Comparison of ENCODE assay signal across 8 cellular contexts in genomic region chr2:206765242-206766056, GRCh38. TPM values are rescaled to one million over a fixed set of nuclear protein-coding genes. Genes with fewer than 3 reads are reported as not detected.
DNase-seq lines count a peak whose midpoint lies in the region; ATAC-seq and TF ChIP-seq lines count a peak whose summit lies in the region.

Gene FASTKD2, plus strand, starts transcription at chr2:206765606. Its CDS starts 1,088 bp downstream, at chr2:206766694.
Gene MDH1B, minus strand, starts transcription at chr2:206765328. Its CDS starts 57 bp downstream, at chr2:206765271.

- DNase-seq in CD4-positive, CD25-positive, alpha-beta regulatory T cell, result peak; percentile 77 to 95 (median 90)
- peak; percentile 81 for DNase-seq in NCI-H82 treated with DMSO at 0.1 percent for 48 hours (lab: John Stamatoyannopoulos, UW; ENCODE audit: unreplicated experiment)
- DNase-seq in activated CD8-positive, alpha-beta T cell treated with anti-CD3 and anti-CD28 coated beads for 36 hours, result peak; percentile 93
- peak; percentile 90 for DNase-seq in lower lobe of right lung
- DNase-seq in stimulated activated CD4-positive, alpha-beta T cell treated with anti-CD3 and anti-CD28 coated beads, TNF-alpha, amount 100 ng/mL, for 1 hour (ENCODE audit: low read depth in 3 of 3, low spot score in 1 of 3), result peak; percentile 49 to 65 (median 63)

- peaks cover 10% of the 10 kb centered on the region for H3K36me3 Mint-ChIP-seq in CD4-positive, CD25-positive, alpha-beta regulatory T cell
- H3K36me3 Mint-ChIP-seq in activated CD8-positive, alpha-beta T cell treated with anti-CD3 and anti-CD28 coated beads for 36 hours (ENCODE audit: low read depth), result peaks cover 28% of the 10 kb centered on the region

- H3K27me3 Mint-ChIP-seq in CD4-positive, CD25-positive, alpha-beta regulatory T cell, result no peaks in the 10 kb centered on the region
- H3K27me3 Mint-ChIP-seq in activated CD8-positive, alpha-beta T cell treated with anti-CD3 and anti-CD28 coated beads for 36 hours, result no peaks in the 10 kb centered on the region

- 0 to 1% methylated on average over 46 of the region's 46 CpGs for WGBS in ectodermal cell, 2 experiments

- H3K36me3 ChIP-seq in CD4-positive, CD25-positive, alpha-beta regulatory T cell (ENCODE audit: control insufficient read depth, insufficient read depth, low read length), result peaks cover 13% of the 10 kb centered on the region
- no peaks in the 10 kb centered on the region for H3K36me3 ChIP-seq in ectodermal cell (ENCODE audit: control insufficient read depth, insufficient read depth, low read length)
- H3K36me3 ChIP-seq in lower lobe of right lung, result peaks cover 33% of the 10 kb centered on the region

- peak within 1 kb of the TSS; percentile 92 to 97 (median 94) for H3K4me3 Mint-ChIP-seq in CD4-positive, CD25-positive, alpha-beta regulatory T cell
- H3K4me3 Mint-ChIP-seq in activated CD8-positive, alpha-beta T cell treated with anti-CD3 and anti-CD28 coated beads for 36 hours, result peak within 1 kb of the TSS; percentile 91

- peaks cover 14% of the 10 kb centered on the region for H3K27me3 ChIP-seq in CD4-positive, CD25-positive, alpha-beta regulatory T cell (ENCODE audit: control insufficient read depth, insufficient read depth, low read length)
- H3K27me3 ChIP-seq in ectodermal cell (ENCODE audit: control insufficient read depth, insufficient read depth, low read length, poor library complexity, severe bottlenecking) (peaks cover 5% of the 10 kb centered on the region), lower lobe of right lung (ENCODE audit: low read depth) (no peaks in the 10 kb centered on the region)

- intact Hi-C loops in activated CD8-positive, alpha-beta T cell treated with anti-CD3 and anti-CD28 coated beads for 36 hours (cut with micrococcal nuclease), result no loop called here
- intact Hi-C loops in lower lobe of right lung (cut with DNase I), result no loop called here

- no peaks in the 10 kb centered on the region for H3K9me3 Mint-ChIP-seq in CD4-positive, CD25-positive, alpha-beta regulatory T cell
- H3K9me3 Mint-ChIP-seq in activated CD8-positive, alpha-beta T cell treated with anti-CD3 and anti-CD28 coated beads for 36 hours, result no peaks in the 10 kb centered on the region

- peaks cover 24% of the 10 kb centered on the region for H3K4me1 ChIP-seq in CD4-positive, CD25-positive, alpha-beta regulatory T cell (ENCODE audit: control insufficient read depth, insufficient read depth, low read length, poor library complexity, severe bottlenecking)
- H3K4me1 ChIP-seq in ectodermal cell (ENCODE audit: control insufficient read depth, insufficient read depth, low read length), result no peaks in the 10 kb centered on the region
- H3K4me1 ChIP-seq in lower lobe of right lung, result peaks cover 23% of the 10 kb centered on the region

- CTCF ChIA-PET in activated CD8-positive, alpha-beta T cell treated with anti-CD3 and anti-CD28 coated beads for 36 hours (lab: Charles Lee), result interaction anchor here (0.7 to 2.5 kb wide), 5 partner anchors 15 to 71 kb away, joined by 3 to 14 read pairs (median 3); no protein-coding TSS in a partner anchor

- peak within 1 kb of the TSS; percentile 97 for H3K4me3 ChIP-seq in CD4-positive, CD25-positive, alpha-beta regulatory T cell (ENCODE audit: low read depth, low read length)
- H3K4me3 ChIP-seq in ectodermal cell (ENCODE audit: insufficient read depth, low read depth, low read length) (peak within 1 kb of the TSS; percentile 97), lower lobe of right lung (peak within 1 kb of the TSS; percentile 87)

- peak; percentile 88 to 92 for ATAC-seq in CD4-positive, CD25-positive, alpha-beta regulatory T cell (ENCODE audit: low read depth in 2 of 2)
- ATAC-seq in GM19438 (IDR thresholded peaks at IDR 0.05; ENCODE audit: low read depth, unreplicated experiment), result peak; percentile 95
- ATAC-seq in HG03575 (IDR thresholded peaks at IDR 0.05; ENCODE audit: extremely low read depth, insufficient number of reproducible peaks, low FRiP score, unreplicated experiment), result peak; percentile 84
- ATAC-seq in activated CD8-positive, alpha-beta T cell treated with anti-CD3 and anti-CD28 coated beads for 36 hours, result peak; percentile 89
- peak; percentile 97 to 99 for ATAC-seq in lower lobe of right lung

- H3K9me3 ChIP-seq in CD4-positive, CD25-positive, alpha-beta regulatory T cell (ENCODE audit: control insufficient read depth in 2 of 2, low read length in 2 of 2), result no peaks in the 10 kb centered on the region
- no peaks in the 10 kb centered on the region for H3K9me3 ChIP-seq in ectodermal cell (ENCODE audit: control insufficient read depth, low read length)
- no peaks in the 10 kb centered on the region for H3K9me3 ChIP-seq in lower lobe of right lung

- peak within 1 kb of the TSS; percentile 87 for H3K27ac ChIP-seq in CD4-positive, CD25-positive, alpha-beta regulatory T cell (ENCODE audit: insufficient read depth, low read length, poor library complexity, severe bottlenecking)
- H3K27ac ChIP-seq in ectodermal cell (ENCODE audit: insufficient read depth, low read depth, low read length, poor library complexity, severe bottlenecking) (peak within 1 kb of the TSS; percentile 38), lower lobe of right lung (peak within 1 kb of the TSS; percentile 92)

- H3K4me1 Mint-ChIP-seq in CD4-positive, CD25-positive, alpha-beta regulatory T cell, result peaks cover 13 to 42% (median 31%) of the 10 kb centered on the region in 4 donors
- H3K4me1 Mint-ChIP-seq in activated CD8-positive, alpha-beta T cell treated with anti-CD3 and anti-CD28 coated beads for 36 hours (ENCODE audit: low read depth), result peaks cover 36% of the 10 kb centered on the region

- no peak for TF ChIP-seq CTCF in activated CD8-positive, alpha-beta T cell treated with anti-CD3 and anti-CD28 coated beads for 36 hours (IDR thresholded peaks at IDR 0.05)
- TF ChIP-seq CTCF in lower lobe of right lung (IDR thresholded peaks at IDR 0.05), result no peak

- POLR2A ChIA-PET in activated CD8-positive, alpha-beta T cell treated with anti-CD3 and anti-CD28 coated beads for 36 hours (lab: Charles Lee), result interaction anchor here (0.6 to 1.6 kb wide), 9 partner anchors 11 to 765 kb away, joined by 3 to 6 read pairs (median 3); no protein-coding TSS in a partner anchor

- H3K27ac Mint-ChIP-seq in CD4-positive, CD25-positive, alpha-beta regulatory T cell, result peak within 1 kb of the TSS in 2 of 3 donors; percentile 96 to 99
- peak within 1 kb of the TSS; percentile 98 for H3K27ac Mint-ChIP-seq in activated CD8-positive, alpha-beta T cell treated with anti-CD3 and anti-CD28 coated beads for 36 hours

RNA-seq across cellular contexts. Expression of gene FASTKD2, which starts in this region (rescaled TPM):
- 18.4 TPM for total RNA-seq in CD4-positive, CD25-positive, alpha-beta regulatory T cell
- 10 to 100 TPM; 17.5 to 23.9 (median 22.7) TPM for polyA plus RNA-seq in CD4-positive, CD25-positive, alpha-beta regulatory T cell
- total RNA-seq in activated CD8-positive, alpha-beta T cell treated with anti-CD3 and anti-CD28 coated beads for 36 hours, result 10 to 100 TPM; 32.8 to 33.7 TPM
- 34.2 TPM for polyA plus RNA-seq in ectodermal cell (2013, experiment 1 of 4)
- 38.5 TPM for polyA plus RNA-seq in ectodermal cell (2013, experiment 2 of 4)
- polyA plus RNA-seq in ectodermal cell (2013, experiment 3 of 4), result 29.5 TPM
- 34.5 TPM for polyA plus RNA-seq in ectodermal cell (2013, experiment 4 of 4)
- 18.2 TPM for total RNA-seq in lower lobe of right lung

RNA-seq across cellular contexts. Expression of gene MDH1B, which starts in this region (rescaled TPM):
- not detected for total RNA-seq in CD4-positive, CD25-positive, alpha-beta regulatory T cell
- not detected for polyA plus RNA-seq in CD4-positive, CD25-positive, alpha-beta regulatory T cell
- total RNA-seq in activated CD8-positive, alpha-beta T cell treated with anti-CD3 and anti-CD28 coated beads for 36 hours, result under 1 TPM; 0.56 to 0.92 TPM
- polyA plus RNA-seq in ectodermal cell (2013, experiment 1 of 4), result 3.2 TPM
- 5.0 TPM for polyA plus RNA-seq in ectodermal cell (2013, experiment 2 of 4)
- 2.9 TPM for polyA plus RNA-seq in ectodermal cell (2013, experiment 3 of 4)
- polyA plus RNA-seq in ectodermal cell (2013, experiment 4 of 4), result 3.8 TPM
- 3.3 TPM for total RNA-seq in lower lobe of right lung

Comparison
In these comparisons a context has a peak if more than half of its experiments do, and no peak if none do; other contexts are left out.
1. Peak in every context shown above with its lines: DNase-seq, ATAC-seq, H3K4me3 ChIP-seq and H3K27ac ChIP-seq.
2. H3K27ac ChIP-seq: peak in every context shown above with its lines; median percentile 92 in lower lobe of right lung; 87 in CD4-positive, CD25-positive, alpha-beta regulatory T cell; 38 in ectodermal cell.